18 cellular contexts compared by ENCODE assay signal in genomic region chr4:89616382-89616781, GRCh38.
A peak's percentile ranks its signal among the peaks of the same experiment; 100 is the strongest.
DNase-seq lines count a peak whose midpoint lies in the region; ATAC-seq lines count a peak whose summit lies in the region.
"Had no signal": no experiment of that assay in that cellular context is flagged by ENCODE, and none has a peak within 500 bp of the region (broad histone marks: within the 10 kb centered on the region; RNA-seq: fewer than 3 reads in every experiment).

No MANE protein-coding gene starts in this region.

- H3K4me1 Mint-ChIP-seq in activated T-helper 2 cell treated with anti-CD3 and anti-CD28 coated beads, Interferon-gamma antibody, Interleukin-2, Interleukin-4, amounts not matched to agents 10 μg/mL and 5 μg/mL and 100 μg/mL, durations not matched to agents 14 hours and 24 hours and 36 hours (ENCODE audit: low read depth) = peaks cover 51% of the 10 kb centered on the region
- H3K4me1 Mint-ChIP-seq: IgD-negative memory B cell had no signal

- no peak overlapping the region for H3K23ac ChIP-seq in mesendoderm (ENCODE audit: low read length)

- no peak overlapping the region for H3K4me2 ChIP-seq in mesendoderm (ENCODE audit: low read length)
- H3K4me2 ChIP-seq: SK-N-SH had no signal

- H3K27me3 Mint-ChIP-seq in activated T-helper 2 cell treated with anti-CD3 and anti-CD28 coated beads, Interferon-gamma antibody, Interleukin-2, Interleukin-4, amounts not matched to agents 10 μg/mL and 5 μg/mL and 100 μg/mL, durations not matched to agents 14 hours and 24 hours and 36 hours (ENCODE audit: low read depth) = no peaks in the 10 kb centered on the region
- H3K27me3 Mint-ChIP-seq: CD4-positive, alpha-beta memory T cell; T-cell had no signal

- H3K56ac ChIP-seq in mesendoderm (ENCODE audit: low read length) = no peak overlapping the region

- no peak overlapping the region for H3K18ac ChIP-seq in mesendoderm (ENCODE audit: low read length)

- ATAC-seq in left colon = peak; percentile 64
- ATAC-seq: T-cell had no signal

- H3K79me1 ChIP-seq in mesendoderm (ENCODE audit: low read length) = no peaks in the 10 kb centered on the region

- H2BK15ac ChIP-seq in mesendoderm (replicated peaks; ENCODE audit: low read depth) = no peak overlapping the region

- H3K27me3 ChIP-seq in mesendoderm (ENCODE audit: insufficient read depth, low read length, poor library complexity) = no peaks in the 10 kb centered on the region

- H3K4me1 ChIP-seq in mesendoderm (ENCODE audit: control insufficient read depth, low read depth, low read length) = no peaks in the 10 kb centered on the region

- H3K4ac ChIP-seq in mesendoderm (ENCODE audit: low read depth, low read length) = no peak overlapping the region

- no peak overlapping the region for H2AK5ac ChIP-seq in mesendoderm (ENCODE audit: low read length)

- H3K9ac ChIP-seq in mesendoderm (ENCODE audit: low read length) = no peak overlapping the region
- H3K9ac ChIP-seq: SK-N-SH had no signal

- H3K4me3 Mint-ChIP-seq in activated T-helper 2 cell treated with anti-CD3 and anti-CD28 coated beads, Interferon-gamma antibody, Interleukin-2, Interleukin-4, amounts not matched to agents 10 μg/mL and 5 μg/mL and 100 μg/mL, durations not matched to agents 14 hours and 24 hours and 36 hours (ENCODE audit: low read depth) = no peak overlapping the region
- H3K4me3 Mint-ChIP-seq: CD4-positive, alpha-beta memory T cell; H9; IgD-negative memory B cell; T-cell had no signal

- no peak overlapping the region for H2BK120ac ChIP-seq in mesendoderm (ENCODE audit: low read depth, low read length)

- intact Hi-C loops in left colon (cut with DNase I, micrococcal nuclease) = no loop called here
- intact Hi-C loops in activated T-helper 2 cell treated with anti-CD3 and anti-CD28 coated beads, Interferon-gamma antibody, Interleukin-2, Interleukin-4, amounts not matched to agents 10 μg/mL and 5 μg/mL and 100 μg/mL, durations not matched to agents 14 hours and 24 hours and 36 hours (cut with micrococcal nuclease) = no loop called here

- DNase-seq in NCI-H1105 treated with DMSO at 0.1 percent for 48 hours (lab: John Stamatoyannopoulos, UW) (peak; percentile 67), NCI-H1105 (lab: John Stamatoyannopoulos, UW) (no peak), DMS 273 (lab: John Stamatoyannopoulos, UW; ENCODE audit: unreplicated experiment) (peak; percentile 72), NCI-H446 treated with DMSO at 0.1 percent for 48 hours (lab: John Stamatoyannopoulos, UW) (peak; percentile 24), left colon (no peak), mesendoderm (no peak)
- DNase-seq in stimulated activated CD4-positive, alpha-beta T cell treated with anti-CD3 and anti-CD28 coated beads, Interleukin-15, amount 100 ng/mL, for 24 hours = no peak
- no peak for DNase-seq in activated T-helper 2 cell treated with anti-CD3 and anti-CD28 coated beads, Interferon-gamma antibody, Interleukin-2, Interleukin-4, amounts not matched to agents 10 μg/mL and 5 μg/mL and 100 μg/mL, durations not matched to agents 14 hours and 24 hours and 36 hours (ENCODE audit: low spot score)
- DNase-seq: 8988T; CD4-positive, alpha-beta memory T cell; H9; MV-4-11; NCI-H1436; Right ventricle myocardium superior; SK-N-SH; T-cell had no signal

- no peak overlapping the region for H3K27ac Mint-ChIP-seq in activated T-helper 2 cell treated with anti-CD3 and anti-CD28 coated beads, Interferon-gamma antibody, Interleukin-2, Interleukin-4, amounts not matched to agents 10 μg/mL and 5 μg/mL and 100 μg/mL, durations not matched to agents 14 hours and 24 hours and 36 hours
- H3K27ac Mint-ChIP-seq: CD4-positive, alpha-beta memory T cell; IgD-negative memory B cell; T-cell had no signal

- no peaks in the 10 kb centered on the region for H3K79me2 ChIP-seq in mesendoderm (ENCODE audit: control insufficient read depth, insufficient read depth, low read length)

- peaks cover 17% of the 10 kb centered on the region for H3K36me3 Mint-ChIP-seq in activated T-helper 2 cell treated with anti-CD3 and anti-CD28 coated beads, Interferon-gamma antibody, Interleukin-2, Interleukin-4, amounts not matched to agents 10 μg/mL and 5 μg/mL and 100 μg/mL, durations not matched to agents 14 hours and 24 hours and 36 hours (ENCODE audit: low read depth)
- H3K36me3 Mint-ChIP-seq: CD4-positive, alpha-beta memory T cell; IgD-negative memory B cell; T-cell had no signal

- H4K5ac ChIP-seq in mesendoderm (ENCODE audit: low read length) = no peak overlapping the region

- H2BK5ac ChIP-seq in mesendoderm (ENCODE audit: low read length) = no peak overlapping the region

- peaks cover 24% of the 10 kb centered on the region for H3K9me3 Mint-ChIP-seq in activated T-helper 2 cell treated with anti-CD3 and anti-CD28 coated beads, Interferon-gamma antibody, Interleukin-2, Interleukin-4, amounts not matched to agents 10 μg/mL and 5 μg/mL and 100 μg/mL, durations not matched to agents 14 hours and 24 hours and 36 hours
- H3K9me3 Mint-ChIP-seq: CD4-positive, alpha-beta memory T cell; H9; T-cell had no signal

- no peak overlapping the region for H4K8ac ChIP-seq in mesendoderm (ENCODE audit: low read depth, low read length)

- H3K36me3 ChIP-seq in mesendoderm (ENCODE audit: control insufficient read depth, insufficient read depth, low read length) = no peaks in the 10 kb centered on the region

- H3K4me3 ChIP-seq in mesendoderm (ENCODE audit: low read length) = no peak overlapping the region

- H3K27ac ChIP-seq in mesendoderm (ENCODE audit: low read depth, low read length) = no peak overlapping the region
- H3K27ac ChIP-seq: HL-60 had no signal

- no CpG with 5 or more reads among the region's 2 CpGs for WGBS in mesendoderm (ENCODE audit: extremely low coverage, insufficient coverage, low lambda C conversion rate)

Comparison
In these comparisons a context has a peak if more than half of its experiments do, and no peak if none do; other contexts are left out.
1. DNase-seq: peak in NCI-H1105 treated with DMSO at 0.1 percent for 48 hours (single experiment), DMS 273 (single experiment) and NCI-H446 treated with DMSO at 0.1 percent for 48 hours (single experiment); none in NCI-H1105 (single experiment), left colon (0 of 2), stimulated activated CD4-positive, alpha-beta T cell treated with anti-CD3 and anti-CD28 coated beads, Interleukin-15, amount 100 ng/mL, for 24 hours (single experiment), mesendoderm (single experiment) and activated T-helper 2 cell treated with anti-CD3 and anti-CD28 coated beads, Interferon-gamma antibody, Interleukin-2, Interleukin-4, amounts not matched to agents 10 μg/mL and 5 μg/mL and 100 μg/mL, durations not matched to agents 14 hours and 24 hours and 36 hours (single experiment).